10 cellular contexts compared by ENCODE assay signal in the genomic region with DNA sequence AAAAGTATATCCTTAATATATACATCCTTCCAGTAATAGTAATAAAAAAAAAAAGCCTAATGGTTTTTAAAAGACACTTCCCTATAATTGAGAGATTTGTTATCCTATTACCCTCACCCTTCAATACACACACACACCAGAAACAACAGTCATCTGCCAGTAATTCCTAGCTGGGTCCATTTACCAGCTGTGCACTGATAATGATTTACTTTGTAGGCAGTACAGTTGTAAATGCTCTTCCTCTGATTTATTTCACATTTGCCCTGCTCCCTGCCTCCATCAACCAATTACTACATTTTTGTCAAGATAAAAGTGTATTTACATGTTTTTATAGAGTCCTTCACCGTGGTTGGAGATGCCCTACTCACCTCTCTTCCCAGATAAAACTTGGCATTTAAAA. TPM values are rescaled to one million over a fixed set of nuclear protein-coding genes. Genes with fewer than 3 reads are reported as not detected.
DNase-seq lines count a peak whose midpoint lies in the region; ATAC-seq and TF ChIP-seq lines count a peak whose summit lies in the region.
"Had no signal": no experiment of that assay in that cellular context is flagged by ENCODE, and none has a peak within 500 bp of the region (broad histone marks: within the 10 kb centered on the region; RNA-seq: fewer than 3 reads in every experiment).

No MANE protein-coding gene starts in this region.

- 64 to 73% methylated on average over 1 of the region's 1 CpG for WGBS in tibial nerve, 2 donors

- in situ Hi-C loops in astrocyte of the spinal cord (cut with HindIII; ENCODE audit: low sequenced_read_pairs) = no loop called here

- no peak for TF ChIP-seq CTCF in astrocyte of the spinal cord (IDR thresholded peaks at IDR 0.05; ENCODE audit: low read depth, low read length)
- TF ChIP-seq CTCF in mucosa of descending colon (IDR thresholded peaks at IDR 0.05) = no peak
- TF ChIP-seq CTCF in tibial nerve (IDR thresholded peaks at IDR 0.05) = no peak

- H3K27ac ChIP-seq in tibial nerve = peak overlapping the region in 1 of 4 donors; percentile 17

- DNase-seq in A172 (ENCODE audit: low spot score) (peak; percentile 63), HT-29 (ENCODE audit: low spot score) (peak; percentile 31), astrocyte of the spinal cord (ENCODE audit: low read depth, low spot score) (peak; percentile 16), mucosa of descending colon (no peak), NOMO-1 treated with dmso at 0.1 percent for 144 hours (lab: John Stamatoyannopoulos, UW; ENCODE audit: unreplicated experiment) (no peak), tibial nerve (ENCODE audit: low spot score in 2 of 2) (no peak)
- DNase-seq: NCI-H2107, substantia nigra had no signal

- H3K36me3 ChIP-seq in mucosa of descending colon (ENCODE audit: low read depth) (peaks cover 9% of the 10 kb centered on the region), tibial nerve (peaks cover 0 to 38% (median 17%) of the 10 kb centered on the region in 3 donors)

- ATAC-seq in mucosa of descending colon (peak; percentile 57), GM21786 (IDR thresholded peaks at IDR 0.05; ENCODE audit: unreplicated experiment) (no peak), HG02870 (IDR thresholded peaks at IDR 0.05; ENCODE audit: unreplicated experiment) (no peak)

- H3K9me3 ChIP-seq in mucosa of descending colon (no peaks in the 10 kb centered on the region), tibial nerve (no peaks in the 10 kb centered on the region)

- H3K4me1 ChIP-seq in mucosa of descending colon (ENCODE audit: low read depth) (peaks cover 58% of the 10 kb centered on the region), tibial nerve (peaks cover 0 to 60% (median 46%) of the 10 kb centered on the region in 4 donors)

- intact Hi-C loops in mucosa of descending colon (cut with DNase I, micrococcal nuclease) = no loop called here

- H3K27me3 ChIP-seq in tibial nerve = no peaks in the 10 kb centered on the region

- TF ChIP-seq EP300 in tibial nerve (IDR thresholded peaks at IDR 0.05) = no peak

- no peak for TF ChIP-seq POLR2A in tibial nerve (IDR thresholded peaks at IDR 0.05)

- H3K4me3 ChIP-seq in astrocyte of the spinal cord (ENCODE audit: low read depth, low read length) (no peak overlapping the region), mucosa of descending colon (no peak overlapping the region), tibial nerve (no peak overlapping the region)

RNA-seq across cellular contexts. Expression of gene TPM1, which starts 12.4 kb away (rescaled TPM):
- total RNA-seq in A172 (2014; rRNA removed; shearing (Covaris generic)) = 666 and 678 TPM in 2 replicates
- total RNA-seq in HT-29 (2014; rRNA removed; shearing (Covaris generic)) = 155 and 197 TPM in 2 replicates
- total RNA-seq in mucosa of descending colon = 1,000 to 10,000 TPM in 1 of 3 donors, 100 to 1,000 TPM in 2; 613 to 1,704 (median 696) TPM
- 100 to 1,000 TPM; 311 to 468 (median 366) TPM for total RNA-seq in tibial nerve

Comparison
In these comparisons a context has a peak if more than half of its experiments do, and no peak if none do; other contexts are left out.
1. DNase-seq: peak in A172 (single experiment), HT-29 (single experiment) and astrocyte of the spinal cord (single experiment); none in mucosa of descending colon (0 of 3), NOMO-1 treated with dmso at 0.1 percent for 144 hours (single experiment) and tibial nerve (0 of 2).